ENCODE assay signal across 17 cellular contexts in the genomic region with DNA sequence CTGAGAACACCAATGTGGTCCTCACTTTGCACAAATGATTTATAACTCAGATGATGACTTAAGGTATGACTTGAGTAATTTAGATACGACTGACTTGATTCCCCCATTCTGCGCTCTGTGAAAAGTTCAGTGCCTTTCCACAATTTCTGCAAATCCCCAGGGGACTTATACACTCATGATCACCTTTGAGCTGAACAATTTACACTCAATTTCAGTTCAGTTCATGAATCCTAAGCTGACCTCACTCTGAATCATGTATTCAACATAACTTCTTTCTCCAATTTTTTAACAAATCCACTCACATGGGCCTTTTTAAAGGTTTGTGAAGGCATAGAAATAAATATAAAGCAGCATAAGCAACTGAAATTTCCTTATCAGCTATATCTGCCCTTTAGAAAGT.
"Had no signal": no experiment of that assay in that cellular context is flagged by ENCODE, and none has a peak within 500 bp of the region (broad histone marks: within the 10 kb centered on the region; RNA-seq: fewer than 3 reads in every experiment).

No MANE protein-coding gene starts in this region.

- H3K36me3 Mint-ChIP-seq: activated CD4-positive, alpha-beta memory T cell treated with anti-CD3 and anti-CD28 coated beads for 36 hours; activated naive CD8-positive, alpha-beta T cell treated with anti-CD3 and anti-CD28 coated beads for 36 hours; stimulated activated memory B cell treated with anti-CD40 and anti-IgM and Interleukin-4, amounts not matched to agents 10 μg/mL and 1 μg/mL and 100 μg/mL, for 72 hours had no signal

- H3K9me3 Mint-ChIP-seq: activated CD4-positive, alpha-beta memory T cell treated with anti-CD3 and anti-CD28 coated beads for 36 hours; activated naive CD8-positive, alpha-beta T cell treated with anti-CD3 and anti-CD28 coated beads for 36 hours; effector memory CD8-positive, alpha-beta T cell; stimulated activated memory B cell treated with anti-CD40 and anti-IgM and Interleukin-4, amounts not matched to agents 10 μg/mL and 1 μg/mL and 100 μg/mL, for 72 hours had no signal

- H3K36me3 ChIP-seq: prostate gland, upper lobe of right lung had no signal

- H3K4me3 Mint-ChIP-seq: activated CD4-positive, alpha-beta memory T cell treated with anti-CD3 and anti-CD28 coated beads for 36 hours; activated CD4-positive, alpha-beta T cell treated with anti-CD3 and anti-CD28 coated beads for 36 hours; activated naive CD8-positive, alpha-beta T cell treated with anti-CD3 and anti-CD28 coated beads for 36 hours; effector memory CD8-positive, alpha-beta T cell; stimulated activated memory B cell treated with anti-CD40 and anti-IgM and Interleukin-4, amounts not matched to agents 10 μg/mL and 1 μg/mL and 100 μg/mL, for 72 hours; T-helper 17 cell had no signal

- H3K27me3 Mint-ChIP-seq: activated CD4-positive, alpha-beta memory T cell treated with anti-CD3 and anti-CD28 coated beads for 36 hours; activated CD4-positive, alpha-beta T cell treated with anti-CD3 and anti-CD28 coated beads for 36 hours; stimulated activated memory B cell treated with anti-CD40 and anti-IgM and Interleukin-4, amounts not matched to agents 10 μg/mL and 1 μg/mL and 100 μg/mL, for 72 hours had no signal

- H3K4me3 ChIP-seq: lung, prostate gland, upper lobe of right lung had no signal

- H3K4me1 ChIP-seq: prostate gland had no signal

- H3K27ac Mint-ChIP-seq: activated CD4-positive, alpha-beta memory T cell treated with anti-CD3 and anti-CD28 coated beads for 36 hours; activated CD4-positive, alpha-beta T cell treated with anti-CD3 and anti-CD28 coated beads for 36 hours; activated naive CD8-positive, alpha-beta T cell treated with anti-CD3 and anti-CD28 coated beads for 36 hours; effector memory CD8-positive, alpha-beta T cell; stimulated activated memory B cell treated with anti-CD40 and anti-IgM and Interleukin-4, amounts not matched to agents 10 μg/mL and 1 μg/mL and 100 μg/mL, for 72 hours; T-helper 17 cell had no signal

- H3K27ac ChIP-seq: prostate gland, upper lobe of right lung had no signal

- H3K27me3 ChIP-seq: upper lobe of right lung had no signal

- H3K4me1 Mint-ChIP-seq: activated CD4-positive, alpha-beta T cell treated with anti-CD3 and anti-CD28 coated beads for 36 hours; activated naive CD8-positive, alpha-beta T cell treated with anti-CD3 and anti-CD28 coated beads for 36 hours; T-helper 17 cell had no signal

- DNase-seq: activated CD4-positive, alpha-beta memory T cell treated with anti-CD3 and anti-CD28 coated beads for 36 hours; activated CD4-positive, alpha-beta T cell treated with anti-CD3 and anti-CD28 coated beads for 36 hours; activated naive CD8-positive, alpha-beta T cell treated with anti-CD3 and anti-CD28 coated beads for 36 hours; activated T-cell treated with anti-CD3 and anti-CD28 coated beads for 4 hours; amniotic stem cell; dermis blood vessel endothelial cell; effector memory CD8-positive, alpha-beta T cell; left colon; midbrain; right cardiac atrium; small intestine; stimulated activated CD4-positive, alpha-beta T cell treated with anti-CD3 and anti-CD28 coated beads, Interleukin-4, amount 100 ng/mL, for 24 hours; T-helper 17 cell; upper lobe of right lung had no signal

- ATAC-seq: activated CD4-positive, alpha-beta T cell treated with anti-CD3 and anti-CD28 coated beads for 36 hours; effector memory CD8-positive, alpha-beta T cell; left colon; right cardiac atrium; stimulated activated memory B cell treated with anti-CD40 and anti-IgM and Interleukin-4, amounts not matched to agents 10 μg/mL and 1 μg/mL and 100 μg/mL, for 72 hours; T-helper 17 cell; upper lobe of right lung had no signal

- H3K9me3 ChIP-seq: prostate gland, upper lobe of right lung had no signal
